ENCODE assay signal across 9 cellular contexts in the genomic region with DNA sequence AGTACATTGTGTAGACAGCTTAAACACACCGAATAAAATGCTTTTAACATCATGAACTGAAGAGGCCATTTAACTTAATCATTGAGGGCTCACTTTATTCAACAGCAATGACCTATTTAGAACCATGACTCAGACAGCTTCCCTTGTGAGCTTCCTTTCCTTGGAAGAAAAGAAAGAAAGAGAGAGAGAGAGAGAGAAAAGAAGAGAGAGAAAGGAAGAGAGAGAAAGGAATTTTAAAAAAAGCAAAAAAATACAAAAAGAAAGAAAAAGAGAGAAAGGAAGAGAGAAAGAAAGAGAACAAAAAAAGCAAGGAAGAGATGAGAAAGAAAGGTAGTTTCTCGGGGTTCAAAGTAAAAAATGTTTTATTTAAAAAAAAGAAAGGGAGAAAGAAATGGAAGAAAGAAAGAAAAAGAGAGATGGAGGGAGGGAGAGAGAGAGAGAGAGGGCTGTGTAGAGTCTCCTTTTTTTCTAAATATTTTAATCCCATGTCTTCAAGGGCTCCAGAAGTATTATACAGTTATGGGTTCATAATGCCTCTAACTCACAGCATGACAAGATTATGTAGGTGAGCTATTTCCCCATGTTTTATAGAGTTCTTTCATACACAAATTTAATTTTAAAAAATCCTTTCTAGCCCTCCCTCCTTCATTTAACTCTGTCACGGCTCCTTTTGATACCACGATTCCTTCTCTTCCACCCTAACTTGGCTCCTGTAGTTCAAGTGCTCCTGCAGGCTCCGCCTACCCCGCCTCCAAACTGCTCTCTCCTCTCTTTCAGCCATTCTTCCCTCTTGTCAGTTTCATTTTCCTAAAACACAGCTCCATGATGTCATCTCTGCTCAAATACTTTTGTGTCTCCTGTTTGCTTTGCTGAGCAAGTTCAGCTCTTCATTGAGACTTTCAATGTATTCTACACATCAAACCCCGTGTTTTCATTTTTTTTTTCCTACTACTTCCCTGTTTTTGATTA.
DNase-seq lines count a peak whose midpoint lies in the region; ATAC-seq and FAIRE-seq lines count a peak whose summit lies in the region.
"Had no signal": no experiment of that assay in that cellular context is flagged by ENCODE, and none has a peak within 500 bp of the region (broad histone marks: within the 10 kb centered on the region; RNA-seq: fewer than 3 reads in every experiment).

No MANE protein-coding gene starts in this region.

- no peak for FAIRE-seq in frontal cortex (lab: Jason Lieb, UNC)

- no peaks in the 10 kb centered on the region for H3K27me3 Mint-ChIP-seq in activated T-helper 1 cell treated with anti-CD3 and anti-CD28 coated beads, Interleukin-12 subunit alpha, Interleukin-12 subunit beta, Interleukin-2, Interleukin-4 antibody, amounts not matched to agents 30 ng/mL and 10 ng/mL and 1 ng/mL, durations not matched to agents 14 hours and 24 hours and 36 hours (ENCODE audit: insufficient read depth)

- intact Hi-C loops in activated T-helper 1 cell treated with anti-CD3 and anti-CD28 coated beads, Interleukin-12 subunit alpha, Interleukin-12 subunit beta, Interleukin-2, Interleukin-4 antibody, amounts not matched to agents 30 ng/mL and 10 ng/mL and 1 ng/mL, durations not matched to agents 14 hours and 24 hours and 36 hours (cut with micrococcal nuclease), result loop anchor here (5.0 kb wide), 1 partner anchor 35 kb away; no protein-coding TSS in a partner anchor

- peak; percentile 26 for DNase-seq in SIG-M5 treated with dmso at 0.1 percent for 504 hours (lab: John Stamatoyannopoulos, UW; ENCODE audit: unreplicated experiment)
- no peak for DNase-seq in SIG-M5 (lab: John Stamatoyannopoulos, UW)
- DNase-seq in activated T-helper 1 cell treated with anti-CD3 and anti-CD28 coated beads, Interleukin-12 subunit alpha, Interleukin-12 subunit beta, Interleukin-2, Interleukin-4 antibody, amounts not matched to agents 30 ng/mL and 10 ng/mL and 1 ng/mL, durations not matched to agents 14 hours and 24 hours and 36 hours (ENCODE audit: low spot score), result no peak
- DNase-seq in hepatic stellate cell (ENCODE audit: low spot score), result peak; percentile 48
- peak; percentile 61 for DNase-seq in stromal cell of bone marrow (ENCODE audit: low read depth)
- no peak for DNase-seq in frontal cortex (ENCODE audit: low spot score in 2 of 2)
- DNase-seq in activated CD8-positive, alpha-beta memory T cell treated with anti-CD3 and anti-CD28 coated beads, Interleukin-2, amount 50 U/mL, for 48 hours, result no peak

- no peak for ATAC-seq in HG03175 (IDR thresholded peaks at IDR 0.05; ENCODE audit: unreplicated experiment)

- H3K4me1 Mint-ChIP-seq in activated T-helper 1 cell treated with anti-CD3 and anti-CD28 coated beads, Interleukin-12 subunit alpha, Interleukin-12 subunit beta, Interleukin-2, Interleukin-4 antibody, amounts not matched to agents 30 ng/mL and 10 ng/mL and 1 ng/mL, durations not matched to agents 14 hours and 24 hours and 36 hours (ENCODE audit: low read depth), result peaks cover 42% of the 10 kb centered on the region

- H3K4me3 Mint-ChIP-seq in activated T-helper 1 cell treated with anti-CD3 and anti-CD28 coated beads, Interleukin-12 subunit alpha, Interleukin-12 subunit beta, Interleukin-2, Interleukin-4 antibody, amounts not matched to agents 30 ng/mL and 10 ng/mL and 1 ng/mL, durations not matched to agents 14 hours and 24 hours and 36 hours, result peak overlapping the region; percentile 2
- H3K4me3 Mint-ChIP-seq: nephron had no signal

- H3K27ac Mint-ChIP-seq in activated T-helper 1 cell treated with anti-CD3 and anti-CD28 coated beads, Interleukin-12 subunit alpha, Interleukin-12 subunit beta, Interleukin-2, Interleukin-4 antibody, amounts not matched to agents 30 ng/mL and 10 ng/mL and 1 ng/mL, durations not matched to agents 14 hours and 24 hours and 36 hours, result peak overlapping the region; percentile 7
- H3K27ac Mint-ChIP-seq: nephron had no signal

- peaks cover 6% of the 10 kb centered on the region for H3K9me3 Mint-ChIP-seq in activated T-helper 1 cell treated with anti-CD3 and anti-CD28 coated beads, Interleukin-12 subunit alpha, Interleukin-12 subunit beta, Interleukin-2, Interleukin-4 antibody, amounts not matched to agents 30 ng/mL and 10 ng/mL and 1 ng/mL, durations not matched to agents 14 hours and 24 hours and 36 hours

- H3K36me3 Mint-ChIP-seq in activated T-helper 1 cell treated with anti-CD3 and anti-CD28 coated beads, Interleukin-12 subunit alpha, Interleukin-12 subunit beta, Interleukin-2, Interleukin-4 antibody, amounts not matched to agents 30 ng/mL and 10 ng/mL and 1 ng/mL, durations not matched to agents 14 hours and 24 hours and 36 hours (ENCODE audit: low read depth), result peaks cover 1% of the 10 kb centered on the region

Comparison
In these comparisons a context has a peak if more than half of its experiments do, and no peak if none do; other contexts are left out.
1. DNase-seq: peak in SIG-M5 treated with dmso at 0.1 percent for 504 hours (single experiment), hepatic stellate cell (single experiment) and stromal cell of bone marrow (single experiment); none in SIG-M5 (single experiment), activated T-helper 1 cell treated with anti-CD3 and anti-CD28 coated beads, Interleukin-12 subunit alpha, Interleukin-12 subunit beta, Interleukin-2, Interleukin-4 antibody, amounts not matched to agents 30 ng/mL and 10 ng/mL and 1 ng/mL, durations not matched to agents 14 hours and 24 hours and 36 hours (single experiment), frontal cortex (0 of 2) and activated CD8-positive, alpha-beta memory T cell treated with anti-CD3 and anti-CD28 coated beads, Interleukin-2, amount 50 U/mL, for 48 hours (single experiment).